9 cellular contexts compared by ENCODE assay signal in the genomic region with DNA sequence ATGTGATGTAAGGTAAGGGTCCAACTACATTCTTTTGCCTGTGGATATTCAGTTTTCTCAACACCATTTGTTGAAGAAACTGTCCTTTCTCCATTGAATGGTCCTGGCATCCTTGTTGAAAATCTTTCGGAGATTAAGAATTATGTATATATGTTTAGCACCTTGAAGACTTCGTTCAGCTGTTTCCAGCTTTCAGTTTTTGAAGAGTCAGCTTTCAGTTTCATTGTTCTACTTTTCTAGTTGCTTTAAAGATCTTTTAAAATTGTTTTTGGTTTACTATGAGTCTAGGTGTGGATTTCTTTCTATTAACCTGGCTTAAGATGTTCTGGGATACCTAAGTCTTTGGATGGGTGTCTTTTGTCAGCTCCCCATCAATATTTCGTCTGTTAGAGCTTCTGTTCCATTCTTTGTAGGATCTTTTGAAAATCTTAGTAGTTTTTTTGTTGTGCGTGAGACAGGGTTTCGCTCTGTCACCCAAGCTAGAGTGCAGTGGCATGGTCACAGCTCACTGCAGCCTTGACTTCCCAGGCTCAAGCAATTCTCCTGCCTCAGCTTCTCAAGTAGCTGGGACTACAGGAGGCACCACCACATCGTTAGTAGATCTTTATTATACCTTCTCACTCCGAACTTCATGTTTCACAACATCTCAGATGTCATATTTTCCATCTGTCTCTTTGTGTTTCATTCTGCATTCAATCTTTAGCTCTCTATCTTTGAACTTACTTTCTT.
A peak's percentile ranks its signal among the peaks of the same experiment; 100 is the strongest.
DNase-seq lines count a peak whose midpoint lies in the region; ATAC-seq and TF ChIP-seq lines count a peak whose summit lies in the region.
"Had no signal": no experiment of that assay in that cellular context is flagged by ENCODE, and none has a peak within 500 bp of the region (broad histone marks: within the 10 kb centered on the region; RNA-seq: fewer than 3 reads in every experiment).

No MANE protein-coding gene starts in this region.

- H3K4me3 ChIP-seq in thyroid gland (replicated peaks in 1 of 3): no peak overlapping the region

- H3K27ac ChIP-seq in thyroid gland (no peak overlapping the region), caudate nucleus (ENCODE audit: low read depth, low read length) (no peak overlapping the region)

- H3K9me3 ChIP-seq in thyroid gland: no peaks in the 10 kb centered on the region

- H3K36me3 Mint-ChIP-seq in activated CD4-positive, alpha-beta T cell treated with anti-CD3 and anti-CD28 coated beads, Interleukin-2, amount 10 ng/mL, durations not matched to agents 24 days and 14 days (ENCODE audit: low read depth): peaks cover 15% of the 10 kb centered on the region
- H3K36me3 Mint-ChIP-seq in activated CD4-positive, alpha-beta memory T cell treated with anti-CD3 and anti-CD28 coated beads, Interleukin-2, amount 10 ng/mL, durations not matched to agents 7 days and 5 days (ENCODE audit: low read depth): peaks cover 34% of the 10 kb centered on the region

- CTCF ChIA-PET in activated CD4-positive, alpha-beta memory T cell treated with anti-CD3 and anti-CD28 coated beads, Interleukin-2, amount 10 ng/mL, durations not matched to agents 7 days and 5 days (lab: Charles Lee): interaction anchor here (0.7 to 1.6 kb wide), 6 partner anchors 9 to 134 kb away, joined by 3 to 7 read pairs (median 3); no protein-coding TSS in a partner anchor

- H3K9me3 Mint-ChIP-seq in activated CD4-positive, alpha-beta T cell treated with anti-CD3 and anti-CD28 coated beads, Interleukin-2, amount 10 ng/mL, durations not matched to agents 24 days and 14 days: peaks cover 15% of the 10 kb centered on the region
- H3K9me3 Mint-ChIP-seq in activated CD4-positive, alpha-beta memory T cell treated with anti-CD3 and anti-CD28 coated beads, Interleukin-2, amount 10 ng/mL, durations not matched to agents 7 days and 5 days: peaks cover 2% of the 10 kb centered on the region

- H3K4me1 Mint-ChIP-seq in activated CD4-positive, alpha-beta T cell treated with anti-CD3 and anti-CD28 coated beads, Interleukin-2, amount 10 ng/mL, durations not matched to agents 24 days and 14 days: peaks cover 53% of the 10 kb centered on the region
- peaks cover 60% of the 10 kb centered on the region for H3K4me1 Mint-ChIP-seq in activated CD4-positive, alpha-beta memory T cell treated with anti-CD3 and anti-CD28 coated beads, Interleukin-2, amount 10 ng/mL, durations not matched to agents 7 days and 5 days

- TF ChIP-seq POLR2A in thyroid gland (IDR thresholded peaks at IDR 0.05): no peak

- DNase-seq in activated CD4-positive, alpha-beta T cell treated with anti-CD3 and anti-CD28 coated beads, Interleukin-2, amount 10 ng/mL, durations not matched to agents 24 days and 14 days: peak; percentile 78
- no peak for DNase-seq in activated CD4-positive, alpha-beta T cell treated with anti-CD3 and anti-CD28 coated beads for 4 hours
- DNase-seq in activated CD4-positive, alpha-beta memory T cell treated with anti-CD3 and anti-CD28 coated beads, Interleukin-2, amount 10 ng/mL, durations not matched to agents 7 days and 5 days: peak; percentile 44
- peak; percentile 53 to 66 for DNase-seq in thyroid gland
- no peak for DNase-seq in NCI-H510A treated with DMSO at 0.1 percent for 48 hours (lab: John Stamatoyannopoulos, UW)
- DNase-seq in caudate nucleus (lab: John Stamatoyannopoulos, UW): no peak
- no peak for DNase-seq in NCI-H2171 treated with DMSO at 0.1 percent for 48 hours (lab: John Stamatoyannopoulos, UW)

- H3K36me3 ChIP-seq in thyroid gland: no peaks in the 10 kb centered on the region

- intact Hi-C loops in activated CD4-positive, alpha-beta T cell treated with anti-CD3 and anti-CD28 coated beads, Interleukin-2, amount 10 ng/mL, durations not matched to agents 24 days and 14 days (cut with micrococcal nuclease): loop anchor here (5.0 to 10.0 kb wide), 3 partner anchors 83 to 1023 kb away; no protein-coding TSS in a partner anchor
- intact Hi-C loops in thyroid gland (cut with DNase I): no loop called here

- 52 to 66% methylated on average over 7 of the region's 7 CpGs for WGBS in thyroid gland, 2 donors

- TF ChIP-seq CTCF in thyroid gland (IDR thresholded peaks at IDR 0.05): no peak

- H3K27me3 ChIP-seq in thyroid gland: no peaks in the 10 kb centered on the region

- peak overlapping the region; percentile 79 for H3K4me3 Mint-ChIP-seq in activated CD4-positive, alpha-beta T cell treated with anti-CD3 and anti-CD28 coated beads, Interleukin-2, amount 10 ng/mL, durations not matched to agents 24 days and 14 days
- H3K4me3 Mint-ChIP-seq in activated CD4-positive, alpha-beta memory T cell treated with anti-CD3 and anti-CD28 coated beads, Interleukin-2, amount 10 ng/mL, durations not matched to agents 7 days and 5 days: peak overlapping the region; percentile 71

- ATAC-seq in HG02981 (IDR thresholded peaks at IDR 0.05; ENCODE audit: unreplicated experiment): peak; percentile 48
- ATAC-seq: left lobe of liver had no signal

- H3K27me3 Mint-ChIP-seq in activated CD4-positive, alpha-beta T cell treated with anti-CD3 and anti-CD28 coated beads, Interleukin-2, amount 10 ng/mL, durations not matched to agents 24 days and 14 days: no peaks in the 10 kb centered on the region
- H3K27me3 Mint-ChIP-seq in activated CD4-positive, alpha-beta memory T cell treated with anti-CD3 and anti-CD28 coated beads, Interleukin-2, amount 10 ng/mL, durations not matched to agents 7 days and 5 days: no peaks in the 10 kb centered on the region

- H3K27ac Mint-ChIP-seq in activated CD4-positive, alpha-beta T cell treated with anti-CD3 and anti-CD28 coated beads, Interleukin-2, amount 10 ng/mL, durations not matched to agents 24 days and 14 days: peak overlapping the region; percentile 94
- H3K27ac Mint-ChIP-seq in activated CD4-positive, alpha-beta memory T cell treated with anti-CD3 and anti-CD28 coated beads, Interleukin-2, amount 10 ng/mL, durations not matched to agents 7 days and 5 days: peak overlapping the region; percentile 93

- POLR2A ChIA-PET in activated CD4-positive, alpha-beta memory T cell treated with anti-CD3 and anti-CD28 coated beads, Interleukin-2, amount 10 ng/mL, durations not matched to agents 7 days and 5 days (lab: Charles Lee): interaction anchor here (0.6 to 4.3 kb wide), 29 partner anchors 9 to 481 kb away, joined by 3 to 121 read pairs (median 6); partner anchors contain the start of genes B3GALT2, RO60 and UCHL5

- H3K4me1 ChIP-seq in thyroid gland: peaks cover 13 to 14% of the 10 kb centered on the region in 2 donors

Comparison
In these comparisons a context has a peak if more than half of its experiments do, and no peak if none do; other contexts are left out.
1. DNase-seq: peak in activated CD4-positive, alpha-beta T cell treated with anti-CD3 and anti-CD28 coated beads, Interleukin-2, amount 10 ng/mL, durations not matched to agents 24 days and 14 days (single experiment), activated CD4-positive, alpha-beta memory T cell treated with anti-CD3 and anti-CD28 coated beads, Interleukin-2, amount 10 ng/mL, durations not matched to agents 7 days and 5 days (single experiment) and thyroid gland (2 of 2); none in activated CD4-positive, alpha-beta T cell treated with anti-CD3 and anti-CD28 coated beads for 4 hours (0 of 2), NCI-H510A treated with DMSO at 0.1 percent for 48 hours (single experiment), caudate nucleus (0 of 61) and NCI-H2171 treated with DMSO at 0.1 percent for 48 hours (single experiment).